Comparison of ENCODE assay signal across 28 cellular contexts in genomic region chr16:27775254-27775653, GRCh38.
"Had no signal": no experiment of that assay in that cellular context is flagged by ENCODE, and none has a peak within 500 bp of the region (broad histone marks: within the 10 kb centered on the region; RNA-seq: fewer than 3 reads in every experiment).

No MANE protein-coding gene starts in this region.

- H3K4me1 Mint-ChIP-seq: immature natural killer cell; naive thymus-derived CD8-positive, alpha-beta T cell; stimulated activated naive CD8-positive, alpha-beta T cell treated with anti-CD3 and anti-CD28 coated beads, Interleukin-15, amount 100 ng/mL, for 72 hours had no signal

- H2AFZ ChIP-seq: neural progenitor cell, parathyroid adenoma had no signal

- H3K36me3 ChIP-seq: neural progenitor cell, right lobe of liver had no signal

- H3K9me3 Mint-ChIP-seq: immature natural killer cell; naive thymus-derived CD8-positive, alpha-beta T cell; neural progenitor cell; stimulated activated naive CD8-positive, alpha-beta T cell treated with anti-CD3 and anti-CD28 coated beads, Interleukin-15, amount 100 ng/mL, for 72 hours had no signal

- H3K27me3 Mint-ChIP-seq: naive thymus-derived CD8-positive, alpha-beta T cell; progenitor cell of endocrine pancreas; stimulated activated naive CD8-positive, alpha-beta T cell treated with anti-CD3 and anti-CD28 coated beads, Interleukin-15, amount 100 ng/mL, for 72 hours had no signal

- H3K9ac ChIP-seq: neural progenitor cell, parathyroid adenoma had no signal

- H3K4me1 ChIP-seq: heart left ventricle, neural progenitor cell, parathyroid adenoma, right lobe of liver had no signal

- H3K4me3 Mint-ChIP-seq: immature natural killer cell; naive thymus-derived CD8-positive, alpha-beta T cell; neural progenitor cell; stimulated activated naive CD8-positive, alpha-beta T cell treated with anti-CD3 and anti-CD28 coated beads, Interleukin-15, amount 100 ng/mL, for 72 hours had no signal

- H3K9me3 ChIP-seq: gastroesophageal sphincter, heart left ventricle, right lobe of liver, suprapubic skin, vagina had no signal

- ATAC-seq: esophagus mucosa; gastroesophageal sphincter; heart left ventricle; left lobe of liver; naive thymus-derived CD8-positive, alpha-beta T cell; right lobe of liver; stimulated activated naive CD8-positive, alpha-beta T cell treated with anti-CD3 and anti-CD28 coated beads, Interleukin-15, amount 100 ng/mL, for 72 hours had no signal

- FAIRE-seq: colon, small intestine had no signal

- H3K27ac ChIP-seq: gastroesophageal sphincter, heart left ventricle, neural progenitor cell, parathyroid adenoma, right lobe of liver, suprapubic skin, vagina had no signal

- H3K4me3 ChIP-seq: dorsolateral prefrontal cortex, gastroesophageal sphincter, heart left ventricle, neural progenitor cell, right lobe of liver, suprapubic skin, vagina had no signal

- H3K79me2 ChIP-seq: parathyroid adenoma had no signal

- DNase-seq: dorsolateral prefrontal cortex; effector CD4-positive, alpha-beta T cell; foreskin fibroblast; hippocampal formation; immature natural killer cell; islet precursor cell; mammary epithelial cell; mesendoderm; naive thymus-derived CD8-positive, alpha-beta T cell; small intestine; stimulated activated CD4-positive, alpha-beta T cell treated with anti-CD3 and anti-CD28 coated beads, Interleukin-12 subunit alpha, Interleukin-12 subunit beta, amount 100 ng/mL, for 4 hours; stimulated activated CD4-positive, alpha-beta T cell treated with anti-CD3 and anti-CD28 coated beads, Interleukin-1b, Interleukin-23, amount 100 ng/mL, for 48 hours; stimulated activated CD4-positive, alpha-beta T cell treated with anti-CD3 and anti-CD28 coated beads, Interleukin-4, amount 100 ng/mL, for 1 hour; stimulated activated CD8-positive, alpha-beta memory T cell treated with anti-CD3 and anti-CD28 coated beads, Interleukin-4, amount 100 ng/mL, for 48 hours; stimulated activated naive CD4-positive, alpha-beta T cell; stimulated activated naive CD8-positive, alpha-beta T cell treated with anti-CD3 and anti-CD28 coated beads, Interleukin-15, amount 100 ng/mL, for 72 hours; trophoblast cell had no signal

- H3K27ac Mint-ChIP-seq: immature natural killer cell; naive thymus-derived CD8-positive, alpha-beta T cell; neural progenitor cell; progenitor cell of endocrine pancreas; stimulated activated naive CD8-positive, alpha-beta T cell treated with anti-CD3 and anti-CD28 coated beads, Interleukin-15, amount 100 ng/mL, for 72 hours had no signal

- H3K27me3 ChIP-seq: dorsolateral prefrontal cortex, gastroesophageal sphincter, heart left ventricle, neural progenitor cell, right lobe of liver, suprapubic skin, vagina had no signal

- H3K4me2 ChIP-seq: neural progenitor cell had no signal
